ENCODE assay signal across 1 cellular context in the genomic region with DNA sequence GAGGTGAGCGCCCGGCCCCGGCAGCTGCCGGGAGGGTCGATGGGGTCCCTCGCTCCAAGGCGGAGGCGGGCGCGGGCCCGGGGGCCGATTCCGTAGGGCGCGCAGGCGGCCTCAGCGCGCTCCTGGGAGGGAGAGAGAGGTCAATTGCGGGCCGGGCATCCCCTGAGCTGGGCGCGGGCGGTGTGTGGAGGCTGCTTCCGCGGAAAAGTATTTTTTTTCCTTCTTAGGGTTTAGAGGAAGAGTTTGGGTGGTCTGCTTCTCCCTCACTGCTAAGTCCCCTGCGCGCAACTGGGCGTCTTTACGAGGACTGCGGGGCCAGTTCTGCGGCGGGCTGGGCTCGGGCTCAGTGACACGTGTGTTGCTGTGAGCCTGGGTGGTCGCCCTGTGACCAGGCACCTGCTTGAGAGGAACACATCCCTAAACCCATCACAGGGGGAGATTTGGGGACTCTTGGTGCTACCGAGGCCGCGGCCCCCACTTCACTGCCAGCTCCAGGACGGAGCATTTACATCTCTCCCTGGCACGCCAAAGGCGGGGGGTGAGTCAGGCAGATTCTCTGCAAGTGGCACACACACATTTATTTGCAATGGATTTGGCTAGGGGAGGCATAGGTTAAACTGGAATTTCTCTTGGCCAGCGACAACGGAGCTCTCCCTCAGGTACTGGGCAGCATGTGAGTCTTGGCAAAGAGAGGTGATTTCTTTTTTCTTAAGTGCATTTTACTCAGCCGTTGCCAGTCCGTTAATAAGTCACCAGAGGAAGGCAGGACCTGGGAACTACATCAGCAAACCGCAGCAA.
TF ChIP-seq lines count a peak whose summit lies in the region.

No MANE protein-coding gene starts in this region.

TF ChIP-seq in SK-N-SH treated with all-trans-retinoic acid at 6 μM for 48 hours, 23 proteins besides CTCF, POLR2A, EP300 and RAD21 (continued from another document):
- TF ChIP-seq, protein P1, sequence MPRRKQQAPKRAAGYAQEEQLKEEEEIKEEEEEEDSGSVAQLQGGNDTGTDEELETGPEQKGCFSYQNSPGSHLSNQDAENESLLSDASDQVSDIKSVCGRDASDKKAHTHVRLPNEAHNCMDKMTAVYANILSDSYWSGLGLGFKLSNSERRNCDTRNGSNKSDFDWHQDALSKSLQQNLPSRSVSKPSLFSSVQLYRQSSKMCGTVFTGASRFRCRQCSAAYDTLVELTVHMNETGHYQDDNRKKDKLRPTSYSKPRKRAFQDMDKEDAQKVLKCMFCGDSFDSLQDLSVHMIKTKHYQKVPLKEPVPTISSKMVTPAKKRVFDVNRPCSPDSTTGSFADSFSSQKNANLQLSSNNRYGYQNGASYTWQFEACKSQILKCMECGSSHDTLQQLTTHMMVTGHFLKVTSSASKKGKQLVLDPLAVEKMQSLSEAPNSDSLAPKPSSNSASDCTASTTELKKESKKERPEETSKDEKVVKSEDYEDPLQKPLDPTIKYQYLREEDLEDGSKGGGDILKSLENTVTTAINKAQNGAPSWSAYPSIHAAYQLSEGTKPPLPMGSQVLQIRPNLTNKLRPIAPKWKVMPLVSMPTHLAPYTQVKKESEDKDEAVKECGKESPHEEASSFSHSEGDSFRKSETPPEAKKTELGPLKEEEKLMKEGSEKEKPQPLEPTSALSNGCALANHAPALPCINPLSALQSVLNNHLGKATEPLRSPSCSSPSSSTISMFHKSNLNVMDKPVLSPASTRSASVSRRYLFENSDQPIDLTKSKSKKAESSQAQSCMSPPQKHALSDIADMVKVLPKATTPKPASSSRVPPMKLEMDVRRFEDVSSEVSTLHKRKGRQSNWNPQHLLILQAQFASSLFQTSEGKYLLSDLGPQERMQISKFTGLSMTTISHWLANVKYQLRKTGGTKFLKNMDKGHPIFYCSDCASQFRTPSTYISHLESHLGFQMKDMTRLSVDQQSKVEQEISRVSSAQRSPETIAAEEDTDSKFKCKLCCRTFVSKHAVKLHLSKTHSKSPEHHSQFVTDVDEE (CRISPR knock-in tag; IDR thresholded peaks at IDR 0.05) = no peak
- TF ChIP-seq TCF4 (CRISPR knock-in tag; IDR thresholded peaks at IDR 0.05; ENCODE audit: borderline replicate concordance) = no peak
- TF ChIP-seq TOX (CRISPR knock-in tag; IDR thresholded peaks at IDR 0.05; ENCODE audit: borderline replicate concordance) = no peak
- TF ChIP-seq CSDC2 (CRISPR knock-in tag; IDR thresholded peaks at IDR 0.05) = no peak
- TF ChIP-seq, protein P2, sequence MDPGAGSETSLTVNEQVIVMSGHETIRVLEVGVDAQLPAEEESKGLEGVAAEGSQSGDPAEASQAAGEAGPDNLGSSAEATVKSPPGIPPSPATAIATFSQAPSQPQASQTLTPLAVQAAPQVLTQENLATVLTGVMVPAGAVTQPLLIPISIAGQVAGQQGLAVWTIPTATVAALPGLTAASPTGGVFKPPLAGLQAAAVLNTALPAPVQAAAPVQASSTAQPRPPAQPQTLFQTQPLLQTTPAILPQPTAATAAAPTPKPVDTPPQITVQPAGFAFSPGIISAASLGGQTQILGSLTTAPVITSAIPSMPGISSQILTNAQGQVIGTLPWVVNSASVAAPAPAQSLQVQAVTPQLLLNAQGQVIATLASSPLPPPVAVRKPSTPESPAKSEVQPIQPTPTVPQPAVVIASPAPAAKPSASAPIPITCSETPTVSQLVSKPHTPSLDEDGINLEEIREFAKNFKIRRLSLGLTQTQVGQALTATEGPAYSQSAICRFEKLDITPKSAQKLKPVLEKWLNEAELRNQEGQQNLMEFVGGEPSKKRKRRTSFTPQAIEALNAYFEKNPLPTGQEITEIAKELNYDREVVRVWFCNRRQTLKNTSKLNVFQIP (CRISPR knock-in tag; IDR thresholded peaks at IDR 0.05; ENCODE audit: borderline replicate concordance, low read depth) = no peak
- TF ChIP-seq BACH2 (CRISPR knock-in tag; IDR thresholded peaks at IDR 0.05; ENCODE audit: borderline replicate concordance) = no peak
- TF ChIP-seq SNAI2 (CRISPR knock-in tag; IDR thresholded peaks at IDR 0.05) = no peak
- no peak for TF ChIP-seq OSR1 (CRISPR knock-in tag; IDR thresholded peaks at IDR 0.05)
- TF ChIP-seq GLIS3 (CRISPR knock-in tag; IDR thresholded peaks at IDR 0.05) = no peak
